Comparison of ENCODE assay signal across 18 cellular contexts in genomic region chr2:53755022-53755630, GRCh38. TPM values are rescaled to one million over a fixed set of nuclear protein-coding genes. Genes with fewer than 3 reads are reported as not detected.
DNase-seq lines count a peak whose midpoint lies in the region; ATAC-seq and TF ChIP-seq lines count a peak whose summit lies in the region.
"Had no signal": no experiment of that assay in that cellular context is flagged by ENCODE, and none has a peak within 500 bp of the region (broad histone marks: within the 10 kb centered on the region; RNA-seq: fewer than 3 reads in every experiment).

No MANE protein-coding gene starts in this region.

- POLR2A ChIA-PET in activated naive CD8-positive, alpha-beta T cell treated with anti-CD3 and anti-CD28 coated beads, Interleukin-2, amount 10 ng/mL, durations not matched to agents 7 days and 5 days (lab: Charles Lee) = no interaction called here

- peak overlapping the region; percentile 48 for H3K27ac Mint-ChIP-seq in activated naive CD8-positive, alpha-beta T cell treated with anti-CD3 and anti-CD28 coated beads, Interleukin-2, amount 10 ng/mL, durations not matched to agents 7 days and 5 days
- H3K27ac Mint-ChIP-seq in activated naive CD8-positive, alpha-beta T cell treated with anti-CD3 and anti-CD28 coated beads for 36 hours = no peak overlapping the region
- H3K27ac Mint-ChIP-seq: activated CD4-positive, alpha-beta T cell treated with anti-CD3 and anti-CD28 coated beads, Interleukin-2, amount 10 ng/mL, durations not matched to agents 24 days and 14 days; activated naive CD8-positive, alpha-beta T cell treated with anti-CD3 and anti-CD28 coated beads, Interleukin-2, amount 50 U/mL, for 24 hours; naive thymus-derived CD8-positive, alpha-beta T cell; T-helper 2 cell treated with Interferon-gamma antibody and Interleukin-4, amounts not matched to agents 5 μg/mL and 100 μg/mL, for 36 hours had no signal

- H3K36me3 Mint-ChIP-seq in activated naive CD8-positive, alpha-beta T cell treated with anti-CD3 and anti-CD28 coated beads, Interleukin-2, amount 10 ng/mL, durations not matched to agents 7 days and 5 days = peaks cover 28% of the 10 kb centered on the region
- peaks cover 16% of the 10 kb centered on the region for H3K36me3 Mint-ChIP-seq in activated naive CD8-positive, alpha-beta T cell treated with anti-CD3 and anti-CD28 coated beads for 36 hours

- DNase-seq in activated naive CD8-positive, alpha-beta T cell treated with anti-CD3 and anti-CD28 coated beads, Interleukin-2, amount 10 ng/mL, durations not matched to agents 7 days and 5 days = no peak
- no peak for DNase-seq in activated naive CD8-positive, alpha-beta T cell treated with anti-CD3 and anti-CD28 coated beads for 36 hours
- DNase-seq in cardiac fibroblast (ENCODE audit: low read depth in 2 of 2) (peak; percentile 58 to 79), left colon (peak in 1 of 2 donors; percentile 61), NCI-H226 (no peak), GM19238 (ENCODE audit: insufficient read length, low spot score) (no peak), CD1c-positive myeloid dendritic cell (ENCODE audit: extremely low spot score) (no peak)
- DNase-seq: activated CD4-positive, alpha-beta T cell treated with anti-CD3 and anti-CD28 coated beads, Interleukin-2, amount 10 ng/mL, durations not matched to agents 24 days and 14 days; activated naive CD8-positive, alpha-beta T cell treated with anti-CD3 and anti-CD28 coated beads, Interleukin-2, amount 50 U/mL, for 24 hours; activated T-cell treated with anti-CD3 and anti-CD28 coated beads, Interleukin-2, amount 50 U/mL, for 1 hour; COR-L47; hippocampal formation; naive thymus-derived CD8-positive, alpha-beta T cell; NCI-H2171 treated with DMSO at 0.1 percent for 48 hours; NK-92 treated with Interleukin-12 subunit alpha and Interleukin-12 subunit beta, amount 100 ng/mL, for 24 hours; SJCRH30 had no signal

- no peak for TF ChIP-seq CTCF in cardiac fibroblast (IDR thresholded peaks at IDR 0.05; ENCODE audit: low read depth, low read length)

- no peak for ATAC-seq in activated naive CD8-positive, alpha-beta T cell treated with anti-CD3 and anti-CD28 coated beads, Interleukin-2, amount 10 ng/mL, durations not matched to agents 7 days and 5 days (ENCODE audit: low read depth)
- peak; percentile 84 for ATAC-seq in left colon
- no peak for ATAC-seq in HG02885 (IDR thresholded peaks at IDR 0.05; ENCODE audit: poor library complexity, unreplicated experiment)
- ATAC-seq: activated naive CD8-positive, alpha-beta T cell treated with anti-CD3 and anti-CD28 coated beads, Interleukin-2, amount 50 U/mL, for 24 hours; naive thymus-derived CD8-positive, alpha-beta T cell had no signal

- H3K4me1 Mint-ChIP-seq in activated naive CD8-positive, alpha-beta T cell treated with anti-CD3 and anti-CD28 coated beads, Interleukin-2, amount 10 ng/mL, durations not matched to agents 7 days and 5 days = peaks cover 1% of the 10 kb centered on the region
- H3K4me1 Mint-ChIP-seq in activated naive CD8-positive, alpha-beta T cell treated with anti-CD3 and anti-CD28 coated beads for 36 hours = peaks cover 23% of the 10 kb centered on the region

- H3K27me3 Mint-ChIP-seq in activated naive CD8-positive, alpha-beta T cell treated with anti-CD3 and anti-CD28 coated beads, Interleukin-2, amount 10 ng/mL, durations not matched to agents 7 days and 5 days = no peaks in the 10 kb centered on the region
- no peaks in the 10 kb centered on the region for H3K27me3 Mint-ChIP-seq in activated naive CD8-positive, alpha-beta T cell treated with anti-CD3 and anti-CD28 coated beads for 36 hours
- H3K27me3 Mint-ChIP-seq: activated CD4-positive, alpha-beta T cell treated with anti-CD3 and anti-CD28 coated beads, Interleukin-2, amount 10 ng/mL, durations not matched to agents 24 days and 14 days; activated naive CD8-positive, alpha-beta T cell treated with anti-CD3 and anti-CD28 coated beads, Interleukin-2, amount 50 U/mL, for 24 hours; naive thymus-derived CD8-positive, alpha-beta T cell had no signal

- H3K9me3 Mint-ChIP-seq in activated naive CD8-positive, alpha-beta T cell treated with anti-CD3 and anti-CD28 coated beads, Interleukin-2, amount 10 ng/mL, durations not matched to agents 7 days and 5 days = no peaks in the 10 kb centered on the region
- H3K9me3 Mint-ChIP-seq in activated naive CD8-positive, alpha-beta T cell treated with anti-CD3 and anti-CD28 coated beads for 36 hours = no peaks in the 10 kb centered on the region
- H3K9me3 Mint-ChIP-seq: activated CD4-positive, alpha-beta T cell treated with anti-CD3 and anti-CD28 coated beads, Interleukin-2, amount 10 ng/mL, durations not matched to agents 24 days and 14 days; activated naive CD8-positive, alpha-beta T cell treated with anti-CD3 and anti-CD28 coated beads, Interleukin-2, amount 50 U/mL, for 24 hours; naive thymus-derived CD8-positive, alpha-beta T cell; T-helper 2 cell treated with Interferon-gamma antibody and Interleukin-4, amounts not matched to agents 5 μg/mL and 100 μg/mL, for 36 hours had no signal

- no peak overlapping the region for H3K4me3 Mint-ChIP-seq in activated naive CD8-positive, alpha-beta T cell treated with anti-CD3 and anti-CD28 coated beads, Interleukin-2, amount 10 ng/mL, durations not matched to agents 7 days and 5 days
- no peak overlapping the region for H3K4me3 Mint-ChIP-seq in activated naive CD8-positive, alpha-beta T cell treated with anti-CD3 and anti-CD28 coated beads for 36 hours
- H3K4me3 Mint-ChIP-seq: activated CD4-positive, alpha-beta T cell treated with anti-CD3 and anti-CD28 coated beads, Interleukin-2, amount 10 ng/mL, durations not matched to agents 24 days and 14 days; activated naive CD8-positive, alpha-beta T cell treated with anti-CD3 and anti-CD28 coated beads, Interleukin-2, amount 50 U/mL, for 24 hours; naive thymus-derived CD8-positive, alpha-beta T cell; T-helper 2 cell treated with Interferon-gamma antibody and Interleukin-4, amounts not matched to agents 5 μg/mL and 100 μg/mL, for 36 hours had no signal

- intact Hi-C loops in left colon (cut with DNase I, micrococcal nuclease) = no loop called here

- H3K4me3 ChIP-seq in cardiac fibroblast (replicated peaks in 1 of 2; ENCODE audit: low read depth in 2 of 2, low read length in 2 of 2) = no peak overlapping the region
- H3K4me3 ChIP-seq: SJCRH30 had no signal

RNA-seq across cellular contexts. Expression of gene CHAC2, which starts 12.5 kb away (rescaled TPM):
- 1 to 10 TPM; 5.5 to 7.3 TPM for total RNA-seq in activated naive CD8-positive, alpha-beta T cell treated with anti-CD3 and anti-CD28 coated beads, Interleukin-2, amount 10 ng/mL, durations not matched to agents 7 days and 5 days
- total RNA-seq in activated naive CD8-positive, alpha-beta T cell treated with anti-CD3 and anti-CD28 coated beads for 36 hours = 10 to 100 TPM; 28.0 to 29.6 TPM
- 1 to 10 TPM; 3.7 to 4.5 TPM for total RNA-seq in left colon

RNA-seq across cellular contexts. Expression of gene ASB3, which starts 31.6 kb away (rescaled TPM):
- total RNA-seq in activated naive CD8-positive, alpha-beta T cell treated with anti-CD3 and anti-CD28 coated beads, Interleukin-2, amount 10 ng/mL, durations not matched to agents 7 days and 5 days = 10 to 100 TPM; 29.8 to 32.1 TPM
- 10 to 100 TPM; 18.6 to 19.6 TPM for total RNA-seq in activated naive CD8-positive, alpha-beta T cell treated with anti-CD3 and anti-CD28 coated beads for 36 hours
- total RNA-seq in left colon = 10 to 100 TPM; 11.1 to 11.3 TPM

RNA-seq across cellular contexts. Expression of gene ERLEC1, which starts 31.7 kb away (rescaled TPM):
- total RNA-seq in activated naive CD8-positive, alpha-beta T cell treated with anti-CD3 and anti-CD28 coated beads, Interleukin-2, amount 10 ng/mL, durations not matched to agents 7 days and 5 days = 10 to 100 TPM; 22.2 to 22.8 TPM
- 10 to 100 TPM; 17.5 to 18.6 TPM for total RNA-seq in activated naive CD8-positive, alpha-beta T cell treated with anti-CD3 and anti-CD28 coated beads for 36 hours
- 10 to 100 TPM; 38.3 to 43.2 TPM for total RNA-seq in left colon

Comparison
In these comparisons a context has a peak if more than half of its experiments do, and no peak if none do; other contexts are left out.
1. DNase-seq: peak in cardiac fibroblast (2 of 2); none in activated naive CD8-positive, alpha-beta T cell treated with anti-CD3 and anti-CD28 coated beads, Interleukin-2, amount 10 ng/mL, durations not matched to agents 7 days and 5 days (single experiment), activated naive CD8-positive, alpha-beta T cell treated with anti-CD3 and anti-CD28 coated beads for 36 hours (single experiment), NCI-H226 (single experiment), GM19238 (single experiment) and CD1c-positive myeloid dendritic cell (single experiment).